In genomic region chr6:28266962-28267694, GRCh38 we compare ENCODE assay signal across 1 cellular context.
TF ChIP-seq lines count a peak whose summit lies in the region.

ZSCAN26 (plus strand) TSS chr6:28267143; CDS start chr6:28271920, 4,777 bp downstream.

TF ChIP-seq in K562, 482 proteins besides CTCF, POLR2A, EP300 and RAD21 (continued from another document and continues in another):
- TF ChIP-seq, protein P1, sequence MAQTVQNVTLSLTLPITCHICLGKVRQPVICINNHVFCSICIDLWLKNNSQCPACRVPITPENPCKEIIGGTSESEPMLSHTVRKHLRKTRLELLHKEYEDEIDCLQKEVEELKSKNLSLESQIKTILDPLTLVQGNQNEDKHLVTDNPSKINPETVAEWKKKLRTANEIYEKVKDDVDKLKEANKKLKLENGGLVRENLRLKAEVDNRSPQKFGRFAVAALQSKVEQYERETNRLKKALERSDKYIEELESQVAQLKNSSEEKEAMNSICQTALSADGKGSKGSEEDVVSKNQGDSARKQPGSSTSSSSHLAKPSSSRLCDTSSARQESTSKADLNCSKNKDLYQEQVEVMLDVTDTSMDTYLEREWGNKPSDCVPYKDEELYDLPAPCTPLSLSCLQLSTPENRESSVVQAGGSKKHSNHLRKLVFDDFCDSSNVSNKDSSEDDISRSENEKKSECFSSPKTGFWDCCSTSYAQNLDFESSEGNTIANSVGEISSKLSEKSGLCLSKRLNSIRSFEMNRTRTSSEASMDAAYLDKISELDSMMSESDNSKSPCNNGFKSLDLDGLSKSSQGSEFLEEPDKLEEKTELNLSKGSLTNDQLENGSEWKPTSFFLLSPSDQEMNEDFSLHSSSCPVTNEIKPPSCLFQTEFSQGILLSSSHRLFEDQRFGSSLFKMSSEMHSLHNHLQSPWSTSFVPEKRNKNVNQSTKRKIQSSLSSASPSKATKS (CRISPR knock-in tag; IDR thresholded peaks at IDR 0.05): no peak
- no peak for TF ChIP-seq ZNF140 (CRISPR knock-in tag; IDR thresholded peaks at IDR 0.05)
- no peak for TF ChIP-seq TGIF2 (CRISPR knock-in tag; IDR thresholded peaks at IDR 0.05)
- TF ChIP-seq SNIP1 (IDR thresholded peaks at IDR 0.05; ENCODE audit: low read depth): peak; percentile 96
- no peak for TF ChIP-seq SAFB (IDR thresholded peaks at IDR 0.05; ENCODE audit: borderline replicate concordance, low read depth, low read length)
- TF ChIP-seq CTCFL (IDR thresholded peaks at IDR 0.05; ENCODE audit: borderline replicate concordance, insufficient read depth, low read depth, low read length, poor library complexity, severe bottlenecking): no peak
- no peak for TF ChIP-seq JUNB (CRISPR knock-in tag; conservative IDR thresholded peaks at IDR 0.05)
- TF ChIP-seq FOXK1 (CRISPR knock-in tag; IDR thresholded peaks at IDR 0.05; ENCODE audit: borderline replicate concordance): no peak
- TF ChIP-seq XRCC4 (IDR thresholded peaks at IDR 0.05; ENCODE audit: extremely low read depth, insufficient read depth, insufficient read length): no peak
- TF ChIP-seq ATF4 (CRISPR knock-in tag; IDR thresholded peaks at IDR 0.05): 0 out of 2 replicates have a peak, but pooled peaks have one; percentile 28
- TF ChIP-seq, protein P2, sequence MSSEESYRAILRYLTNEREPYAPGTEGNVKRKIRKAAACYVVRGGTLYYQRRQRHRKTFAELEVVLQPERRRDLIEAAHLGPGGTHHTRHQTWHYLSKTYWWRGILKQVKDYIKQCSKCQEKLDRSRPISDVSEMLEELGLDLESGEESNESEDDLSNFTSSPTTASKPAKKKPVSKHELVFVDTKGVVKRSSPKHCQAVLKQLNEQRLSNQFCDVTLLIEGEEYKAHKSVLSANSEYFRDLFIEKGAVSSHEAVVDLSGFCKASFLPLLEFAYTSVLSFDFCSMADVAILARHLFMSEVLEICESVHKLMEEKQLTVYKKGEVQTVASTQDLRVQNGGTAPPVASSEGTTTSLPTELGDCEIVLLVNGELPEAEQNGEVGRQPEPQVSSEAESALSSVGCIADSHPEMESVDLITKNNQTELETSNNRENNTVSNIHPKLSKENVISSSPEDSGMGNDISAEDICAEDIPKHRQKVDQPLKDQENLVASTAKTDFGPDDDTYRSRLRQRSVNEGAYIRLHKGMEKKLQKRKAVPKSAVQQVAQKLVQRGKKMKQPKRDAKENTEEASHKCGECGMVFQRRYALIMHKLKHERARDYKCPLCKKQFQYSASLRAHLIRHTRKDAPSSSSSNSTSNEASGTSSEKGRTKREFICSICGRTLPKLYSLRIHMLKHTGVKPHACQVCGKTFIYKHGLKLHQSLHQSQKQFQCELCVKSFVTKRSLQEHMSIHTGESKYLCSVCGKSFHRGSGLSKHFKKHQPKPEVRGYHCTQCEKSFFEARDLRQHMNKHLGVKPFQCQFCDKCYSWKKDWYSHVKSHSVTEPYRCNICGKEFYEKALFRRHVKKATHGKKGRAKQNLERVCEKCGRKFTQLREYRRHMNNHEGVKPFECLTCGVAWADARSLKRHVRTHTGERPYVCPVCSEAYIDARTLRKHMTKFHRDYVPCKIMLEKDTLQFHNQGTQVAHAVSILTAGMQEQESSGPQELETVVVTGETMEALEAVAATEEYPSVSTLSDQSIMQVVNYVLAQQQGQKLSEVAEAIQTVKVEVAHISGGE (CRISPR knock-in tag; IDR thresholded peaks at IDR 0.05): peak in 2 of 3 experiments; percentile 37 to 69; a peak in 2 of 6 replicates
- TF ChIP-seq, protein P3, sequence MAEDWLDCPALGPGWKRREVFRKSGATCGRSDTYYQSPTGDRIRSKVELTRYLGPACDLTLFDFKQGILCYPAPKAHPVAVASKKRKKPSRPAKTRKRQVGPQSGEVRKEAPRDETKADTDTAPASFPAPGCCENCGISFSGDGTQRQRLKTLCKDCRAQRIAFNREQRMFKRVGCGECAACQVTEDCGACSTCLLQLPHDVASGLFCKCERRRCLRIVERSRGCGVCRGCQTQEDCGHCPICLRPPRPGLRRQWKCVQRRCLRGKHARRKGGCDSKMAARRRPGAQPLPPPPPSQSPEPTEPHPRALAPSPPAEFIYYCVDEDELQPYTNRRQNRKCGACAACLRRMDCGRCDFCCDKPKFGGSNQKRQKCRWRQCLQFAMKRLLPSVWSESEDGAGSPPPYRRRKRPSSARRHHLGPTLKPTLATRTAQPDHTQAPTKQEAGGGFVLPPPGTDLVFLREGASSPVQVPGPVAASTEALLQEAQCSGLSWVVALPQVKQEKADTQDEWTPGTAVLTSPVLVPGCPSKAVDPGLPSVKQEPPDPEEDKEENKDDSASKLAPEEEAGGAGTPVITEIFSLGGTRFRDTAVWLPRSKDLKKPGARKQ (CRISPR knock-in tag; IDR thresholded peaks at IDR 0.05): no peak
- TF ChIP-seq, protein P4, sequence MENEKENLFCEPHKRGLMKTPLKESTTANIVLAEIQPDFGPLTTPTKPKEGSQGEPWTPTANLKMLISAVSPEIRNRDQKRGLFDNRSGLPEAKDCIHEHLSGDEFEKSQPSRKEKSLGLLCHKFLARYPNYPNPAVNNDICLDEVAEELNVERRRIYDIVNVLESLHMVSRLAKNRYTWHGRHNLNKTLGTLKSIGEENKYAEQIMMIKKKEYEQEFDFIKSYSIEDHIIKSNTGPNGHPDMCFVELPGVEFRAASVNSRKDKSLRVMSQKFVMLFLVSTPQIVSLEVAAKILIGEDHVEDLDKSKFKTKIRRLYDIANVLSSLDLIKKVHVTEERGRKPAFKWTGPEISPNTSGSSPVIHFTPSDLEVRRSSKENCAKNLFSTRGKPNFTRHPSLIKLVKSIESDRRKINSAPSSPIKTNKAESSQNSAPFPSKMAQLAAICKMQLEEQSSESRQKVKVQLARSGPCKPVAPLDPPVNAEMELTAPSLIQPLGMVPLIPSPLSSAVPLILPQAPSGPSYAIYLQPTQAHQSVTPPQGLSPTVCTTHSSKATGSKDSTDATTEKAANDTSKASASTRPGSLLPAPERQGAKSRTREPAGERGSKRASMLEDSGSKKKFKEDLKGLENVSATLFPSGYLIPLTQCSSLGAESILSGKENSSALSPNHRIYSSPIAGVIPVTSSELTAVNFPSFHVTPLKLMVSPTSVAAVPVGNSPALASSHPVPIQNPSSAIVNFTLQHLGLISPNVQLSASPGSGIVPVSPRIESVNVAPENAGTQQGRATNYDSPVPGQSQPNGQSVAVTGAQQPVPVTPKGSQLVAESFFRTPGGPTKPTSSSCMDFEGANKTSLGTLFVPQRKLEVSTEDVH (IDR thresholded peaks at IDR 0.05; ENCODE audit: low read depth, partially characterized antibody): peak; percentile 1
- TF ChIP-seq ZNF740 (CRISPR knock-in tag; IDR thresholded peaks at IDR 0.05): no peak
- no peak for TF ChIP-seq ZNF740 (tag; IDR thresholded peaks at IDR 0.05)
- TF ChIP-seq, protein P5, sequence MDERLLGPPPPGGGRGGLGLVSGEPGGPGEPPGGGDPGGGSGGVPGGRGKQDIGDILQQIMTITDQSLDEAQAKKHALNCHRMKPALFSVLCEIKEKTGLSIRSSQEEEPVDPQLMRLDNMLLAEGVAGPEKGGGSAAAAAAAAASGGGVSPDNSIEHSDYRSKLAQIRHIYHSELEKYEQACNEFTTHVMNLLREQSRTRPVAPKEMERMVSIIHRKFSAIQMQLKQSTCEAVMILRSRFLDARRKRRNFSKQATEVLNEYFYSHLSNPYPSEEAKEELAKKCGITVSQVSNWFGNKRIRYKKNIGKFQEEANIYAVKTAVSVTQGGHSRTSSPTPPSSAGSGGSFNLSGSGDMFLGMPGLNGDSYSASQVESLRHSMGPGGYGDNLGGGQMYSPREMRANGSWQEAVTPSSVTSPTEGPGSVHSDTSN (CRISPR knock-in tag; IDR thresholded peaks at IDR 0.05; ENCODE audit: low read depth): no peak
- TF ChIP-seq, protein P5 (tag; conservative IDR thresholded peaks at IDR 0.05; ENCODE audit: low read depth): no peak
- TF ChIP-seq GTF2E2 (tag; IDR thresholded peaks at IDR 0.05): peak; percentile 98
- TF ChIP-seq DACH1 (IDR thresholded peaks at IDR 0.05; ENCODE audit: partially characterized antibody): no peak
- TF ChIP-seq ZNF197 (CRISPR knock-in tag; IDR thresholded peaks at IDR 0.05; ENCODE audit: low read depth): peak; percentile 69; the same call in 1 of the 2 replicates
- peak; percentile 87 for TF ChIP-seq CBX1 (IDR thresholded peaks at IDR 0.05; ENCODE audit: low read depth)
- TF ChIP-seq, protein P6, sequence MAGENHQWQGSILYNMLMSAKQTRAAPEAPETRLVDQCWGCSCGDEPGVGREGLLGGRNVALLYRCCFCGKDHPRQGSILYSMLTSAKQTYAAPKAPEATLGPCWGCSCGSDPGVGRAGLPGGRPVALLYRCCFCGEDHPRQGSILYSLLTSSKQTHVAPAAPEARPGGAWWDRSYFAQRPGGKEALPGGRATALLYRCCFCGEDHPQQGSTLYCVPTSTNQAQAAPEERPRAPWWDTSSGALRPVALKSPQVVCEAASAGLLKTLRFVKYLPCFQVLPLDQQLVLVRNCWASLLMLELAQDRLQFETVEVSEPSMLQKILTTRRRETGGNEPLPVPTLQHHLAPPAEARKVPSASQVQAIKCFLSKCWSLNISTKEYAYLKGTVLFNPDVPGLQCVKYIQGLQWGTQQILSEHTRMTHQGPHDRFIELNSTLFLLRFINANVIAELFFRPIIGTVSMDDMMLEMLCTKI (IDR thresholded peaks at IDR 0.05; ENCODE audit: partially characterized antibody): no peak
- peak; percentile 61 for TF ChIP-seq EGR1 (conservative IDR thresholded peaks at IDR 0.05)
- TF ChIP-seq, protein P7, sequence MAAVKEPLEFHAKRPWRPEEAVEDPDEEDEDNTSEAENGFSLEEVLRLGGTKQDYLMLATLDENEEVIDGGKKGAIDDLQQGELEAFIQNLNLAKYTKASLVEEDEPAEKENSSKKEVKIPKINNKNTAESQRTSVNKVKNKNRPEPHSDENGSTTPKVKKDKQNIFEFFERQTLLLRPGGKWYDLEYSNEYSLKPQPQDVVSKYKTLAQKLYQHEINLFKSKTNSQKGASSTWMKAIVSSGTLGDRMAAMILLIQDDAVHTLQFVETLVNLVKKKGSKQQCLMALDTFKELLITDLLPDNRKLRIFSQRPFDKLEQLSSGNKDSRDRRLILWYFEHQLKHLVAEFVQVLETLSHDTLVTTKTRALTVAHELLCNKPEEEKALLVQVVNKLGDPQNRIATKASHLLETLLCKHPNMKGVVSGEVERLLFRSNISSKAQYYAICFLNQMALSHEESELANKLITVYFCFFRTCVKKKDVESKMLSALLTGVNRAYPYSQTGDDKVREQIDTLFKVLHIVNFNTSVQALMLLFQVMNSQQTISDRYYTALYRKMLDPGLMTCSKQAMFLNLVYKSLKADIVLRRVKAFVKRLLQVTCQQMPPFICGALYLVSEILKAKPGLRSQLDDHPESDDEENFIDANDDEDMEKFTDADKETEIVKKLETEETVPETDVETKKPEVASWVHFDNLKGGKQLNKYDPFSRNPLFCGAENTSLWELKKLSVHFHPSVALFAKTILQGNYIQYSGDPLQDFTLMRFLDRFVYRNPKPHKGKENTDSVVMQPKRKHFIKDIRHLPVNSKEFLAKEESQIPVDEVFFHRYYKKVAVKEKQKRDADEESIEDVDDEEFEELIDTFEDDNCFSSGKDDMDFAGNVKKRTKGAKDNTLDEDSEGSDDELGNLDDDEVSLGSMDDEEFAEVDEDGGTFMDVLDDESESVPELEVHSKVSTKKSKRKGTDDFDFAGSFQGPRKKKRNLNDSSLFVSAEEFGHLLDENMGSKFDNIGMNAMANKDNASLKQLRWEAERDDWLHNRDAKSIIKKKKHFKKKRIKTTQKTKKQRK (IDR thresholded peaks at IDR 0.05; ENCODE audit: borderline replicate concordance, low read depth, low read length): no peak
- no peak for TF ChIP-seq RFX1 (IDR thresholded peaks at IDR 0.05)
- no peak for TF ChIP-seq ZSCAN29 (IDR thresholded peaks at IDR 0.05)
- TF ChIP-seq ZNF263 (CRISPR knock-in tag; IDR thresholded peaks at IDR 0.05; ENCODE audit: borderline replicate concordance): peak; percentile 71; the same call in 1 of the 2 replicates
- TF ChIP-seq DMBX1 (CRISPR knock-in tag; IDR thresholded peaks at IDR 0.05; ENCODE audit: borderline replicate concordance): peak; percentile 78; the same call in 1 of the 2 replicates
- no peak for TF ChIP-seq ZNF408 (CRISPR knock-in tag; IDR thresholded peaks at IDR 0.05; ENCODE audit: low read depth)
- TF ChIP-seq FOXP1 (CRISPR knock-in tag; IDR thresholded peaks at IDR 0.05): no peak
- no peak for TF ChIP-seq ZNF695 (CRISPR knock-in tag; IDR thresholded peaks at IDR 0.05)
- no peak for TF ChIP-seq EZH2 (IDR thresholded peaks at IDR 0.05; ENCODE audit: borderline replicate concordance, low read depth, low read length)
- TF ChIP-seq SREBF1 (IDR thresholded peaks at IDR 0.05; ENCODE audit: borderline replicate concordance, low read depth, low read length): no peak
- no peak for TF ChIP-seq THRAP3 (IDR thresholded peaks at IDR 0.05; ENCODE audit: borderline replicate concordance)
- no peak for TF ChIP-seq ZNF778 (CRISPR knock-in tag; IDR thresholded peaks at IDR 0.05)
- no peak; the same call in 1 of the 2 replicates for TF ChIP-seq MEF2D (tag; conservative IDR thresholded peaks at IDR 0.05; ENCODE audit: low read depth)
- no peak for TF ChIP-seq ZNF224 (CRISPR knock-in tag; IDR thresholded peaks at IDR 0.05)
- no peak for TF ChIP-seq TAL1 (IDR thresholded peaks at IDR 0.05)
- TF ChIP-seq NR3C1 (CRISPR knock-in tag; IDR thresholded peaks at IDR 0.05): no peak
